Comparison of ENCODE assay signal across 9 cellular contexts in genomic region chr17:76623271-76624146, GRCh38. TPM values are rescaled to one million over a fixed set of nuclear protein-coding genes. Genes with fewer than 3 reads are reported as not detected.
DNase-seq lines count a peak whose midpoint lies in the region; ATAC-seq, FAIRE-seq and TF ChIP-seq lines count a peak whose summit lies in the region.
"Had no signal": no experiment of that assay in that cellular context is flagged by ENCODE, and none has a peak within 500 bp of the region (broad histone marks: within the 10 kb centered on the region; RNA-seq: fewer than 3 reads in every experiment).

No MANE protein-coding gene starts in this region.

- H3K4me2 ChIP-seq in keratinocyte (ENCODE audit: control insufficient read depth, extremely low read depth, insufficient read depth, low read depth, low read length) = peak overlapping the region; percentile 71

- H2AFZ ChIP-seq in keratinocyte (ENCODE audit: control insufficient read depth, low read length) = peak overlapping the region; percentile 64

- peak overlapping the region; percentile 30 for H3K9ac ChIP-seq in keratinocyte (ENCODE audit: control insufficient read depth, extremely low read depth, insufficient read depth, low read length)

- TF ChIP-seq CTCF in breast epithelium (IDR thresholded peaks at IDR 0.05) (peak; percentile 89 to 94 (median 92)), keratinocyte (optimal IDR thresholded peaks at IDR 0.05 in 1 of 3, IDR thresholded peaks at IDR 0.05 in 1 of 3, conservative IDR thresholded peaks at IDR 0.05 in 1 of 3; ENCODE audit: extremely low read depth in 1 of 3, insufficient read depth in 2 of 3, low read length in 3 of 3) (peak; percentile 80 to 98 (median 95))

- no peaks in the 10 kb centered on the region for H3K79me2 ChIP-seq in keratinocyte (ENCODE audit: control insufficient read depth, insufficient read depth, low read length)

- no peak for FAIRE-seq in keratinocyte (lab: Jason Lieb, UNC)

- no peak for ATAC-seq in GM18909 (IDR thresholded peaks at IDR 0.05; ENCODE audit: poor library complexity, unreplicated experiment)

- no peak overlapping the region for H3K27ac ChIP-seq in breast epithelium
- H3K27ac ChIP-seq in keratinocyte (ENCODE audit: control insufficient read depth, insufficient read depth, low read length) = peak overlapping the region; percentile 29

- H3K27me3 ChIP-seq in breast epithelium = no peaks in the 10 kb centered on the region
- H3K27me3 ChIP-seq in keratinocyte (ENCODE audit: control insufficient read depth, extremely low read depth, insufficient read depth, low read length) = peaks cover 5% of the 10 kb centered on the region

- no peaks in the 10 kb centered on the region for H3K4me1 ChIP-seq in breast epithelium
- peaks cover 9% of the 10 kb centered on the region for H3K4me1 ChIP-seq in keratinocyte (ENCODE audit: control insufficient read depth, extremely low read depth, insufficient read depth, low read length)

- no peak overlapping the region for H3K4me3 ChIP-seq in breast epithelium
- H3K4me3 ChIP-seq in keratinocyte (ENCODE audit: control insufficient read depth in 2 of 3, extremely low read depth in 1 of 3, insufficient read depth in 2 of 3, low read depth in 1 of 3, low read length in 3 of 3) = peak overlapping the region in 1 of 3 experiments; percentile 32
- H3K4me3 ChIP-seq: skin epidermis had no signal

- DNase-seq in SIG-M5 treated with dmso at 0.1 percent for 504 hours (lab: John Stamatoyannopoulos, UW; ENCODE audit: unreplicated experiment) (peak; percentile 68), SIG-M5 (lab: John Stamatoyannopoulos, UW) (no peak), NCI-H2171 treated with DMSO at 0.1 percent for 48 hours (lab: John Stamatoyannopoulos, UW) (peak; percentile 62), breast epithelium (ENCODE audit: low spot score in 2 of 2) (peak; percentile 62 to 76), keratinocyte (ENCODE audit: low read depth, low spot score) (no peak)
- peak; percentile 42 to 62 (median 49) for DNase-seq in activated CD4-positive, CD25-positive, alpha-beta regulatory T cell (lab: John Stamatoyannopoulos, UW)
- DNase-seq in stimulated activated CD4-positive, alpha-beta T cell treated with anti-CD3 and anti-CD28 coated beads, Interleukin-15, amount 100 ng/mL, for 48 hours (ENCODE audit: low read depth in 2 of 2) = peak; percentile 43 to 76

- H3K9me1 ChIP-seq in keratinocyte (ENCODE audit: control insufficient read depth, extremely low read depth, insufficient read depth, low read length) = no peaks in the 10 kb centered on the region

- H3K36me3 ChIP-seq in breast epithelium (no peaks in the 10 kb centered on the region), keratinocyte (ENCODE audit: control insufficient read depth in 2 of 2, extremely low read depth in 1 of 2, insufficient read depth in 2 of 2, low read length in 2 of 2) (no peaks in the 10 kb centered on the region)

- TF ChIP-seq POLR2A in breast epithelium (IDR thresholded peaks at IDR 0.05) = no peak

- intact Hi-C loops in breast epithelium (cut with DNase I; ENCODE audit: low total_unique reads) = no loop called here

- H3K9me3 ChIP-seq in breast epithelium (no peaks in the 10 kb centered on the region), keratinocyte (ENCODE audit: control insufficient read depth, low read depth, low read length) (no peaks in the 10 kb centered on the region)

- no peaks in the 10 kb centered on the region for H4K20me1 ChIP-seq in keratinocyte (ENCODE audit: control insufficient read depth, extremely low read depth, insufficient read depth, low read length)

- dilution Hi-C loops in keratinocyte (cut with MboI; ENCODE audit: extremely low pct_ligation_motif_present, low sequenced_read_pairs) = no loop called here

RNA-seq across cellular contexts. Expression of gene ST6GALNAC1, which starts 20.0 kb away (rescaled TPM):
- 1 to 10 TPM; 1.3 to 1.6 (median 1.3) TPM for total RNA-seq in breast epithelium
- polyA plus RNA-seq in keratinocyte = 0.28 to 0.84 TPM (median 0.46 TPM) in 3 replicates
- polyA plus RNA-seq in keratinocyte (2011; ENCODE audit: low read depth) = 0.29 TPM
- polyA plus RNA-seq in keratinocyte (2011; cell fraction: cytosol; rRNA removed) = 0.16 and 0.41 TPM in 2 replicates
- 0.44 and 0.76 TPM in 2 replicates for polyA plus RNA-seq in keratinocyte (2011; cell fraction: nucleus; rRNA removed)
- polyA plus RNA-seq in keratinocyte (2012; ENCODE audit: low replicate concordance) = 0.32 and 0.45 TPM in 2 replicates
- polyA minus RNA-seq in keratinocyte = 0.33 to 0.86 TPM (median 0.36 TPM) in 3 replicates
- polyA minus RNA-seq in keratinocyte (2011; cell fraction: cytosol; rRNA and poly(A)+ RNA removed) = not detected
- 0.63 and 1.1 TPM in 2 replicates for polyA minus RNA-seq in keratinocyte (2011; cell fraction: nucleus; rRNA and poly(A)+ RNA removed)

RNA-seq across cellular contexts. Expression of gene ST6GALNAC2, which starts 37.8 kb away (rescaled TPM):
- total RNA-seq in breast epithelium = 10 to 100 TPM; 10.5 to 39.8 (median 12.0) TPM
- polyA plus RNA-seq in keratinocyte = 38.7 to 63.2 TPM (median 45.8 TPM) in 3 replicates
- polyA plus RNA-seq in keratinocyte (2011; ENCODE audit: low read depth) = 42.7 TPM
- 52.9 and 55.5 TPM in 2 replicates for polyA plus RNA-seq in keratinocyte (2011; cell fraction: cytosol; rRNA removed)
- 80.8 and 105 TPM in 2 replicates for polyA plus RNA-seq in keratinocyte (2011; cell fraction: nucleus; rRNA removed)
- 37.2 and 79.4 TPM in 2 replicates for polyA plus RNA-seq in keratinocyte (2012; ENCODE audit: low replicate concordance)
- 33.4 to 50.5 TPM (median 35.0 TPM) in 3 replicates for polyA minus RNA-seq in keratinocyte
- 79.8 TPM for polyA minus RNA-seq in keratinocyte (2011; cell fraction: cytosol; rRNA and poly(A)+ RNA removed)
- 33.3 and 45.4 TPM in 2 replicates for polyA minus RNA-seq in keratinocyte (2011; cell fraction: nucleus; rRNA and poly(A)+ RNA removed)

Comparison
In these comparisons a context has a peak if more than half of its experiments do, and no peak if none do; other contexts are left out.
1. DNase-seq: peak in SIG-M5 treated with dmso at 0.1 percent for 504 hours (single experiment), NCI-H2171 treated with DMSO at 0.1 percent for 48 hours (single experiment), activated CD4-positive, CD25-positive, alpha-beta regulatory T cell (4 of 4), breast epithelium (2 of 2) and stimulated activated CD4-positive, alpha-beta T cell treated with anti-CD3 and anti-CD28 coated beads, Interleukin-15, amount 100 ng/mL, for 48 hours (2 of 2); none in SIG-M5 (single experiment) and keratinocyte (single experiment).